In the genomic region with DNA sequence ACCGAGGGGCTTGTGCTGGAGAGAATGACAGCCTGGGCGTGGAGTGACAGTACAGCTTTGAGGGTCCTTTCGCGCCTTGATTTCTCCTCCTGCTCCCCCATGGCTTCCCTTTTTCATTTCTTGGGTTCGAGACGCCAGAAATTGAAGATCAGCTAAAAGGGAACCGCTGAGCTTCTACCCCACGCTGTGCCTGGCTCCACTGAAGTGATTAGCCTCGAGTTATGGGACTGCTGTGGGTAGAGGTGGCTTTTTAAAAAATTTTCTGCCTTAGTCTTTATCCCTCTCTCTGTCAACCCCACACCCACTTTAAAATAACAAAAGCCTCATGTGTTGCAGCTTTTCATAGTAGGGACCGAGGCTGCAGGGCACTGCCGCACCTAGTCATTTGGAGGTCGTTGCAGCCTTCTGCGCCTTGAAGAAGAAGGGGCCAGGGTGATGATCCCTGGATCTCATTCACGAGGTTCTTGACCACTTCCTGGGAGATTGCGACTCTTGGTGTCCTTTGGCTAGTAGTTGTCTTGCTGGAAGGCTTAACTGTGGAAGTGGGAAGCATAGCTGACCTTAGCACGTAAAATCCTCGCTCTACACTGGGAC, we compare ENCODE assay signal across 8 cellular contexts. TPM values are rescaled to one million over a fixed set of nuclear protein-coding genes. Genes with fewer than 3 reads are reported as not detected.
DNase-seq lines count a peak whose midpoint lies in the region; ATAC-seq and TF ChIP-seq lines count a peak whose summit lies in the region.

No MANE protein-coding gene starts in this region.

- ATAC-seq in CD8-positive, alpha-beta T cell, result peak; percentile 1
- ATAC-seq in natural killer cell (no peak), GM21576 (IDR thresholded peaks at IDR 0.05; ENCODE audit: unreplicated experiment) (no peak)

- intact Hi-C loops in CD8-positive, alpha-beta T cell (cut with DNase I, micrococcal nuclease), result loop anchor here (1.0 to 5.0 kb wide), 7 partner anchors 19 to 442 kb away; partner anchors contain the start of genes MACIR (in 2 of the 2), NUDT12 (in 1 of the 2) and PAM (in 1 of the 2)
- intact Hi-C loops in natural killer cell (cut with micrococcal nuclease), result loop anchor here (1.0 to 10.0 kb wide), 3 partner anchors 138 to 338 kb away; partner anchors contain the start of gene MACIR

- TF ChIP-seq POLR2A in erythroblast (IDR thresholded peaks at IDR 0.05; ENCODE audit: low read length), result no peak

- TF ChIP-seq CTCF in CD8-positive, alpha-beta T cell (IDR thresholded peaks at IDR 0.05), result no peak
- no peak for TF ChIP-seq CTCF in natural killer cell (IDR thresholded peaks at IDR 0.05)

- DNase-seq in CD8-positive, alpha-beta T cell, result no peak
- DNase-seq in HCEC 1CT, result peak; percentile 31
- peak; percentile 28 for DNase-seq in SW480 (ENCODE audit: low spot score)
- peak; percentile 51 to 63 for DNase-seq in erythroblast (lab: John Stamatoyannopoulos, UW)
- DNase-seq in natural killer cell, result no peak
- DNase-seq in NCI-H1436 treated with DMSO at 0.1 percent for 48 hours (lab: John Stamatoyannopoulos, UW), result no peak
- no peak for DNase-seq in NCI-H2227 treated with DMSO at 0.1 percent for 48 hours (lab: John Stamatoyannopoulos, UW)

- peak overlapping the region; percentile 83 for H3K4me3 ChIP-seq in CD8-positive, alpha-beta T cell (ENCODE audit: low read depth, low read length)

- peak overlapping the region; percentile 94 for H3K4me3 Mint-ChIP-seq in CD8-positive, alpha-beta T cell
- peak overlapping the region; percentile 97 for H3K4me3 Mint-ChIP-seq in natural killer cell

- H3K27ac Mint-ChIP-seq in CD8-positive, alpha-beta T cell, result peak overlapping the region; percentile 98
- peak overlapping the region; percentile 99 for H3K27ac Mint-ChIP-seq in natural killer cell

- no peaks in the 10 kb centered on the region for H3K27me3 Mint-ChIP-seq in CD8-positive, alpha-beta T cell (ENCODE audit: low read depth)
- no peaks in the 10 kb centered on the region for H3K27me3 Mint-ChIP-seq in natural killer cell (ENCODE audit: low read depth in 2 of 2)

- H3K4me1 Mint-ChIP-seq in CD8-positive, alpha-beta T cell (ENCODE audit: low read depth), result peaks cover 61% of the 10 kb centered on the region
- H3K4me1 Mint-ChIP-seq in natural killer cell, result peaks cover 53 to 59% of the 10 kb centered on the region in 2 donors

- CTCF ChIA-PET in CD8-positive, alpha-beta T cell (lab: Charles Lee), result interaction anchor here (0.9 to 1.6 kb wide), 4 partner anchors 8 to 104 kb away, joined by 3 to 5 read pairs (median 4); no protein-coding TSS in a partner anchor

- POLR2A ChIA-PET in CD8-positive, alpha-beta T cell (lab: Charles Lee), result interaction anchor here (0.9 to 2.1 kb wide), 12 partner anchors 8 to 364 kb away, joined by 3 to 22 read pairs (median 4); partner anchors contain the start of gene MACIR

- H3K9me3 Mint-ChIP-seq in CD8-positive, alpha-beta T cell, result no peaks in the 10 kb centered on the region
- no peaks in the 10 kb centered on the region for H3K9me3 Mint-ChIP-seq in natural killer cell

- no peaks in the 10 kb centered on the region for H3K36me3 ChIP-seq in CD8-positive, alpha-beta T cell (ENCODE audit: insufficient read depth, low read length)

- peak overlapping the region; percentile 85 for H3K27ac ChIP-seq in CD8-positive, alpha-beta T cell (ENCODE audit: low read depth, low read length)

- H3K4me1 ChIP-seq in CD8-positive, alpha-beta T cell (ENCODE audit: insufficient read depth, low read length), result peaks cover 33% of the 10 kb centered on the region

- peaks cover 26% of the 10 kb centered on the region for H3K36me3 Mint-ChIP-seq in CD8-positive, alpha-beta T cell
- H3K36me3 Mint-ChIP-seq in natural killer cell, result no peaks in the 10 kb centered on the region

- no peaks in the 10 kb centered on the region for H3K9me3 ChIP-seq in CD8-positive, alpha-beta T cell (ENCODE audit: low read length)

- H3K27me3 ChIP-seq in CD8-positive, alpha-beta T cell (ENCODE audit: insufficient read depth, low read length), result no peaks in the 10 kb centered on the region

RNA-seq across cellular contexts. Expression of gene PPIP5K2, which starts 0.6 kb away (rescaled TPM):
- 10 to 100 TPM; 43.4 to 51.1 TPM for total RNA-seq in CD8-positive, alpha-beta T cell
- total RNA-seq in natural killer cell, result 10 to 100 TPM; 71.4 to 85.3 (median 72.8) TPM

RNA-seq across cellular contexts. Expression of gene GIN1, which starts 0.8 kb away (rescaled TPM):
- 1 to 10 TPM; 1.5 to 1.6 TPM for total RNA-seq in CD8-positive, alpha-beta T cell
- 1 to 10 TPM; 3.3 to 3.6 (median 3.4) TPM for total RNA-seq in natural killer cell

Comparison
In these comparisons a context has a peak if more than half of its experiments do, and no peak if none do; other contexts are left out.
1. DNase-seq: peak in HCEC 1CT (single experiment), SW480 (single experiment) and erythroblast (2 of 2); none in CD8-positive, alpha-beta T cell (0 of 7), natural killer cell (single experiment), NCI-H1436 treated with DMSO at 0.1 percent for 48 hours (single experiment) and NCI-H2227 treated with DMSO at 0.1 percent for 48 hours (single experiment).